ENCODE assay signal across 1 cellular context in genomic region chr9:124078641-124079040, GRCh38.
TF ChIP-seq lines count a peak whose summit lies in the region.

No MANE protein-coding gene starts in this region.

TF ChIP-seq in HepG2, 621 proteins besides CTCF, POLR2A, EP300 and RAD21 (continued from another document and continues in another):
- no peak for TF ChIP-seq NCOA2 (CRISPR knock-in tag; IDR thresholded peaks at IDR 0.05)
- no peak for TF ChIP-seq CBX1 (IDR thresholded peaks at IDR 0.05; ENCODE audit: low read depth)
- TF ChIP-seq ZNF230 (CRISPR knock-in tag; IDR thresholded peaks at IDR 0.05), result no peak
- TF ChIP-seq ZNF232 (CRISPR knock-in tag; IDR thresholded peaks at IDR 0.05; ENCODE audit: borderline replicate concordance), result no peak
- TF ChIP-seq PBX3 (CRISPR knock-in tag; IDR thresholded peaks at IDR 0.05; ENCODE audit: borderline replicate concordance), result no peak
- peak; percentile 70 for TF ChIP-seq PAXIP1 (CRISPR knock-in tag; conservative IDR thresholded peaks at IDR 0.05)
- no peak for TF ChIP-seq TFE3 (CRISPR knock-in tag; IDR thresholded peaks at IDR 0.05)
- TF ChIP-seq DPF2 (CRISPR knock-in tag; IDR thresholded peaks at IDR 0.05; ENCODE audit: borderline replicate concordance, low read depth), result 0 out of 2 replicates have a peak, but pooled peaks have one; percentile 13
- TF ChIP-seq GABPA (IDR thresholded peaks at IDR 0.05; ENCODE audit: low read depth, low read length), result no peak
- no peak for TF ChIP-seq GABPA (CRISPR knock-in tag; IDR thresholded peaks at IDR 0.05; ENCODE audit: low read depth)
- no peak for TF ChIP-seq DNMT1 (CRISPR knock-in tag; IDR thresholded peaks at IDR 0.05)
- no peak for TF ChIP-seq ZNF879 (CRISPR knock-in tag; IDR thresholded peaks at IDR 0.05)
- no peak for TF ChIP-seq KLF13 (CRISPR knock-in tag; IDR thresholded peaks at IDR 0.05)
- TF ChIP-seq ZFP91 (CRISPR knock-in tag; IDR thresholded peaks at IDR 0.05; ENCODE audit: borderline replicate concordance), result no peak
- TF ChIP-seq ZFP1 (CRISPR knock-in tag; IDR thresholded peaks at IDR 0.05), result no peak
- TF ChIP-seq RELA (CRISPR knock-in tag; IDR thresholded peaks at IDR 0.05), result no peak
- TF ChIP-seq HOXD1 (CRISPR knock-in tag; IDR thresholded peaks at IDR 0.05), result no peak
- no peak for TF ChIP-seq SMARCE1 (IDR thresholded peaks at IDR 0.05; ENCODE audit: borderline replicate concordance)
- TF ChIP-seq TBP (CRISPR knock-in tag; IDR thresholded peaks at IDR 0.05), result no peak
- no peak for TF ChIP-seq ARNT (IDR thresholded peaks at IDR 0.05)
- TF ChIP-seq CSRNP2 (CRISPR knock-in tag; conservative IDR thresholded peaks at IDR 0.05; ENCODE audit: low read depth), result no peak
- TF ChIP-seq ZNF512 (CRISPR knock-in tag; IDR thresholded peaks at IDR 0.05), result no peak
- no peak for TF ChIP-seq ZNF382 (CRISPR knock-in tag; IDR thresholded peaks at IDR 0.05; ENCODE audit: borderline replicate concordance)
- TF ChIP-seq HINFP (CRISPR knock-in tag; IDR thresholded peaks at IDR 0.05; ENCODE audit: low read depth), result no peak
- TF ChIP-seq MIXL1 (CRISPR knock-in tag; IDR thresholded peaks at IDR 0.05), result no peak
- no peak for TF ChIP-seq MYPOP (CRISPR knock-in tag; IDR thresholded peaks at IDR 0.05)
- no peak for TF ChIP-seq ZNF841 (CRISPR knock-in tag; IDR thresholded peaks at IDR 0.05; ENCODE audit: borderline replicate concordance)
- TF ChIP-seq SOX5 (CRISPR knock-in tag; IDR thresholded peaks at IDR 0.05; ENCODE audit: borderline replicate concordance), result peak; percentile 68; the same call in 1 of the 2 replicates
- no peak for TF ChIP-seq HOXA9 (CRISPR knock-in tag; IDR thresholded peaks at IDR 0.05; ENCODE audit: borderline replicate concordance)
- no peak for TF ChIP-seq DMAP1 (CRISPR knock-in tag; IDR thresholded peaks at IDR 0.05)
- no peak for TF ChIP-seq FOXO4 (CRISPR knock-in tag; conservative IDR thresholded peaks at IDR 0.05)
- TF ChIP-seq ZUFSP (CRISPR knock-in tag; IDR thresholded peaks at IDR 0.05; ENCODE audit: borderline replicate concordance), result no peak
- peak; percentile 36; the same call in 1 of the 2 replicates for TF ChIP-seq ZKSCAN8 (CRISPR knock-in tag; IDR thresholded peaks at IDR 0.05; ENCODE audit: borderline replicate concordance)
- TF ChIP-seq FOSL2 (CRISPR knock-in tag; IDR thresholded peaks at IDR 0.05), result peak; percentile 89
- TF ChIP-seq RBFOX2 (IDR thresholded peaks at IDR 0.05; ENCODE audit: low read depth, low read length), result no peak
- TF ChIP-seq ZNF362 (CRISPR knock-in tag; IDR thresholded peaks at IDR 0.05; ENCODE audit: borderline replicate concordance), result no peak
- TF ChIP-seq ZNF749 (CRISPR knock-in tag; IDR thresholded peaks at IDR 0.05; ENCODE audit: borderline replicate concordance), result no peak
- TF ChIP-seq JUND (CRISPR knock-in tag; IDR thresholded peaks at IDR 0.05), result peak; percentile 78
- no peak for TF ChIP-seq HMG20B (CRISPR knock-in tag; conservative IDR thresholded peaks at IDR 0.05)
- TF ChIP-seq ZNF83 (CRISPR knock-in tag; IDR thresholded peaks at IDR 0.05; ENCODE audit: borderline replicate concordance), result no peak
- TF ChIP-seq RXRA (CRISPR knock-in tag; IDR thresholded peaks at IDR 0.05), result no peak
- no peak for TF ChIP-seq HNF4G (IDR thresholded peaks at IDR 0.05; ENCODE audit: borderline replicate concordance, low read depth, low read length)
- TF ChIP-seq HNF4G (CRISPR knock-in tag; IDR thresholded peaks at IDR 0.05; ENCODE audit: borderline replicate concordance, low read depth), result no peak
- TF ChIP-seq TRIM22 (IDR thresholded peaks at IDR 0.05), result no peak
- TF ChIP-seq ZNF451 (CRISPR knock-in tag; IDR thresholded peaks at IDR 0.05), result no peak
